Comparison of ENCODE assay signal across 1 cellular context in genomic region chr18:55119434-55119833, GRCh38.
TF ChIP-seq lines count a peak whose summit lies in the region.

No MANE protein-coding gene starts in this region.

TF ChIP-seq in K562, 482 proteins besides CTCF, POLR2A, EP300 and RAD21 (continued from another document and continues in another):
- TF ChIP-seq CREB3L1 (IDR thresholded peaks at IDR 0.05; ENCODE audit: borderline replicate concordance, low read depth) (no peak), ARID2 (IDR thresholded peaks at IDR 0.05) (no peak), IFI16 (CRISPR knock-in tag; IDR thresholded peaks at IDR 0.05) (no peak), RERE (CRISPR knock-in tag; IDR thresholded peaks at IDR 0.05; ENCODE audit: borderline replicate concordance) (no peak), CSDE1 (IDR thresholded peaks at IDR 0.05) (no peak), RBBP5 (IDR thresholded peaks at IDR 0.05; ENCODE audit: borderline replicate concordance, insufficient read depth, low read length, poor library complexity, severe bottlenecking) (no peak), ZNF280B (CRISPR knock-in tag; IDR thresholded peaks at IDR 0.05) (no peak), GTF2F1 (IDR thresholded peaks at IDR 0.05; ENCODE audit: low read depth, low read length) (no peak), ZNF347 (CRISPR knock-in tag; IDR thresholded peaks at IDR 0.05; ENCODE audit: low read depth) (no peak), GATAD2A (IDR thresholded peaks at IDR 0.05) (no peak), VEZF1 (CRISPR knock-in tag; IDR thresholded peaks at IDR 0.05) (peak; percentile 54), MAX (CRISPR knock-in tag; IDR thresholded peaks at IDR 0.05) (no peak), POLR3G (IDR thresholded peaks at IDR 0.05; ENCODE audit: extremely low read depth, insufficient read length, insufficient replicate concordance) (no peak), EZH2 (IDR thresholded peaks at IDR 0.05; ENCODE audit: borderline replicate concordance, low read depth, low read length) (no peak), ZHX1 (conservative IDR thresholded peaks at IDR 0.05; ENCODE audit: low read length) (no peak), GATAD2B (IDR thresholded peaks at IDR 0.05; ENCODE audit: borderline replicate concordance) (no peak), SOX6 (IDR thresholded peaks at IDR 0.05) (peak; percentile 51; the same call in 1 of the 2 replicates), GTF2B (IDR thresholded peaks at IDR 0.05; ENCODE audit: extremely low read depth, insufficient read length) (no peak), ZNF41 (CRISPR knock-in tag; conservative IDR thresholded peaks at IDR 0.05) (no peak), HNRNPL (IDR thresholded peaks at IDR 0.05; ENCODE audit: low read depth, low read length) (no peak), ETV1 (tag; conservative IDR thresholded peaks at IDR 0.05; ENCODE audit: low read depth) (peak; percentile 94), PCBP1 (IDR thresholded peaks at IDR 0.05; ENCODE audit: low read depth, low read length, poor library complexity, severe bottlenecking) (no peak), ZNF274 (IDR thresholded peaks at IDR 0.05; ENCODE audit: borderline replicate concordance, low read depth, low read length) (no peak), SIRT6 (IDR thresholded peaks at IDR 0.05; ENCODE audit: low read depth, low read length) (no peak), CBX3 (IDR thresholded peaks at IDR 0.05; ENCODE audit: borderline replicate concordance in 1 of 2, low read length in 2 of 2) (peak in 1 of 2 experiments; percentile 64; a peak in 2 of 3 replicates), ZNF407 (IDR thresholded peaks at IDR 0.05; ENCODE audit: low read depth) (no peak), ASH1L (IDR thresholded peaks at IDR 0.05; ENCODE audit: borderline replicate concordance, low read depth, partially characterized antibody) (no peak), ZNF431 (CRISPR knock-in tag; IDR thresholded peaks at IDR 0.05) (no peak), ZSCAN32 (CRISPR knock-in tag; IDR thresholded peaks at IDR 0.05) (no peak), KDM1A (IDR thresholded peaks at IDR 0.05) (peak; percentile 88 to 91), FOXO4 (CRISPR knock-in tag; IDR thresholded peaks at IDR 0.05) (no peak), SMARCE1 (IDR thresholded peaks at IDR 0.05) (peak; percentile 83), ZFP1 (CRISPR knock-in tag; IDR thresholded peaks at IDR 0.05) (no peak), XRCC3 (IDR thresholded peaks at IDR 0.05) (no peak), TBL1XR1 (IDR thresholded peaks at IDR 0.05; ENCODE audit: low read length in 2 of 2) (peak in 1 of 2 experiments; percentile 26; a peak in 1 of 4 replicates), ZNF253 (CRISPR knock-in tag; conservative IDR thresholded peaks at IDR 0.05) (no peak), SUPT5H (IDR thresholded peaks at IDR 0.05) (no peak)
